In the genomic region with DNA sequence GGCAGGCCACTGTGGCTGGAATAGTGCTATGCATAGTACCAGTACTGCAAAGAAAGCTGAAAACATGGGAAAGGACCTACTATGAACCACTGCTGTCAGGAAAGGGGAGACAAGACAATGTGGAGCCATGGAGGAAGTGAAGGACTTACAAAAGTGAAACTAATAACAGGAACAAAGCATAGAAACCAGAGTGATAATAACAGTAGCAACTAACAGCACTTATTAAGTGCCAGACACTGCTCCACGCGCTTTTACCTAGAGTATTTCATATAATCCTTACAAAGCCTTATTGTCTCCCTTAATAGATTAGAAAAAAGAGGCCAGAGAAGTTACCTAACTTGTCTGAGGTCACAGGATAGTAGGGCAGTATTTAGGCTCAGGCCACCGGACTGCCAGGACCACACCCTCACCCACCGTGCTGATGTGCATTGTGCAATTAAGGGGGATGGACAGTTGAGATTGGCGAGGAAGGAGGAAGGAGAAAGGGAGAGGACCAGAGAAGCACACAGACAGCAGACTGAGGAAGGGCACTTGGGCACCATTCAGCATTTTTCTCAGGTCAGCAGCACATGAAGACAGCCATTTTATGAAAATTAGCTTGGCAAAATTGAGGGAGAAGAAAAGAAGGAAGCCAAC, we compare ENCODE assay signal across 10 cellular contexts.
DNase-seq lines count a peak whose midpoint lies in the region; ATAC-seq and TF ChIP-seq lines count a peak whose summit lies in the region.
"Had no signal": no experiment of that assay in that cellular context is flagged by ENCODE, and none has a peak within 500 bp of the region (broad histone marks: within the 10 kb centered on the region; RNA-seq: fewer than 3 reads in every experiment).

No MANE protein-coding gene starts in this region.

- H3K27ac ChIP-seq in OCI-LY3 (ENCODE audit: low read length), result no peak overlapping the region

- peaks cover 8% of the 10 kb centered on the region for H3K9me3 Mint-ChIP-seq in memory B cell

- no peak for DNase-seq in memory B cell (ENCODE audit: low spot score in 2 of 2)
- DNase-seq in RPMI8226, result no peak
- DNase-seq in NCI-H1417 treated with DMSO at 0.1 percent for 48 hours (lab: John Stamatoyannopoulos, UW), result no peak
- no peak for DNase-seq in T-helper 1 cell
- DNase-seq: activated CD4-positive, CD25-positive, alpha-beta regulatory T cell treated with anti-CD3 and anti-CD28 coated beads, Interleukin-2, amount 50 U/mL, for 72 hours; Karpas-422 had no signal

- no peak overlapping the region for H3K27ac Mint-ChIP-seq in memory B cell
- H3K27ac Mint-ChIP-seq: mesothelial cell of epicardium had no signal

- peaks cover 13% of the 10 kb centered on the region for H3K4me1 Mint-ChIP-seq in memory B cell
- H3K4me1 Mint-ChIP-seq: mesothelial cell of epicardium had no signal

- H3K9ac ChIP-seq in OCI-LY3 (ENCODE audit: low read length), result no peak overlapping the region

- H3K27me3 Mint-ChIP-seq in memory B cell, result no peaks in the 10 kb centered on the region

- no peaks in the 10 kb centered on the region for H3K79me2 ChIP-seq in OCI-LY3 (ENCODE audit: low read length)

- peak overlapping the region; percentile 45; the same call in 1 of the 2 replicates for H3K4me2 ChIP-seq in OCI-LY3 (ENCODE audit: low read length)

- H3K36me3 ChIP-seq in OCI-LY3 (replicated peaks; ENCODE audit: low read depth, low read length), result no peaks in the 10 kb centered on the region

- peaks cover 14% of the 10 kb centered on the region for H3K36me3 Mint-ChIP-seq in memory B cell

- peaks cover 20% of the 10 kb centered on the region for H3K4me1 ChIP-seq in OCI-LY3 (ENCODE audit: low read length)

- no peak overlapping the region for H2AFZ ChIP-seq in OCI-LY3 (ENCODE audit: low read depth, low read length)

- no peak overlapping the region for H3K4me3 Mint-ChIP-seq in memory B cell
- H3K4me3 Mint-ChIP-seq: mesothelial cell of epicardium had no signal

- no peaks in the 10 kb centered on the region for H3K27me3 ChIP-seq in OCI-LY3 (ENCODE audit: low read depth, low read length)

- no peaks in the 10 kb centered on the region for H3K9me3 ChIP-seq in OCI-LY3 (ENCODE audit: insufficient read depth, low read length)

- TF ChIP-seq CTCF in OCI-LY3 (IDR thresholded peaks at IDR 0.05; ENCODE audit: low read depth, low read length), result no peak

- no peaks in the 10 kb centered on the region for H4K20me1 ChIP-seq in OCI-LY3 (ENCODE audit: insufficient read depth, low read length)

- peak; percentile 86 for ATAC-seq in GM18511 (IDR thresholded peaks at IDR 0.05; ENCODE audit: unreplicated experiment)
- ATAC-seq in GM21825 (IDR thresholded peaks at IDR 0.05; ENCODE audit: unreplicated experiment), result peak; percentile 63
- ATAC-seq in memory B cell (ENCODE audit: low read depth), result peak; percentile 54

- no peak overlapping the region for H3K4me3 ChIP-seq in OCI-LY3 (ENCODE audit: low read length)
